In the genomic region with DNA sequence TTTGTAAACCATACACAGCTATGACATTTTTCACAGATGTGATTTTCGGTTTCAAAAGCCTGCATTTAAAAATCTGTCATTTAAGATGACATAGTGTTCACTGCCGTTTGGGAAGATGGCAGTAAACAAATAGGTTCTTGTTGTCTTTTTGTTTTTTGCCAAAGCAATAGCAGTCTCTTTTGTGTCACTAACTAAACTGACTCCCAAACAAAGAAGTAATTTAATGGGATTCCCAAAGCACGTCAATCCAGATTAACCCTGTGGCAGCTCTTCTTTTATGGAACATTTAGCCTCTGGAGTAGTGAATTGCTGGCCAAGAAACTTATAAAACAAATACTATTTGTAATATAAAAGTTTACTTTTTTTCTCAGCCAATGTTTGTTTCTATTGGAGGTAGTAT, we compare ENCODE assay signal across 19 cellular contexts.
DNase-seq lines count a peak whose midpoint lies in the region; ATAC-seq, FAIRE-seq and TF ChIP-seq lines count a peak whose summit lies in the region.
"Had no signal": no experiment of that assay in that cellular context is flagged by ENCODE, and none has a peak within 500 bp of the region (broad histone marks: within the 10 kb centered on the region; RNA-seq: fewer than 3 reads in every experiment).

No MANE protein-coding gene starts in this region.

- H3K27ac ChIP-seq in substantia nigra (ENCODE audit: low read depth, low read length, poor library complexity, severe bottlenecking): peak overlapping the region; percentile 37
- H3K27ac ChIP-seq: A549, BLaER1, Peyer's patch had no signal

- H3K9me3 Mint-ChIP-seq in activated naive CD8-positive, alpha-beta T cell treated with anti-CD3 and anti-CD28 coated beads, Interleukin-2, amount 50 U/mL, for 24 hours: no peaks in the 10 kb centered on the region

- no peak overlapping the region for H3K27ac Mint-ChIP-seq in activated naive CD8-positive, alpha-beta T cell treated with anti-CD3 and anti-CD28 coated beads, Interleukin-2, amount 50 U/mL, for 24 hours
- H3K27ac Mint-ChIP-seq: CD4-positive, alpha-beta memory T cell had no signal

- H3K4me1 Mint-ChIP-seq in activated naive CD8-positive, alpha-beta T cell treated with anti-CD3 and anti-CD28 coated beads, Interleukin-2, amount 50 U/mL, for 24 hours: no peaks in the 10 kb centered on the region
- H3K4me1 Mint-ChIP-seq: CD4-positive, alpha-beta memory T cell had no signal

- no peak for ATAC-seq in activated naive CD8-positive, alpha-beta T cell treated with anti-CD3 and anti-CD28 coated beads, Interleukin-2, amount 50 U/mL, for 24 hours
- ATAC-seq: A549, Right ventricle myocardium inferior had no signal

- TF ChIP-seq CTCF in D721Med (IDR thresholded peaks at IDR 0.05; ENCODE audit: insufficient read depth, missing control alignments): no peak

- no peaks in the 10 kb centered on the region for H3K27me3 Mint-ChIP-seq in activated naive CD8-positive, alpha-beta T cell treated with anti-CD3 and anti-CD28 coated beads, Interleukin-2, amount 50 U/mL, for 24 hours
- H3K27me3 Mint-ChIP-seq: CD4-positive, alpha-beta memory T cell had no signal

- no peak overlapping the region for H3K4me3 Mint-ChIP-seq in activated naive CD8-positive, alpha-beta T cell treated with anti-CD3 and anti-CD28 coated beads, Interleukin-2, amount 50 U/mL, for 24 hours
- H3K4me3 Mint-ChIP-seq: CD4-positive, alpha-beta memory T cell had no signal

- H3K36me3 Mint-ChIP-seq in activated naive CD8-positive, alpha-beta T cell treated with anti-CD3 and anti-CD28 coated beads, Interleukin-2, amount 50 U/mL, for 24 hours (ENCODE audit: low read depth): no peaks in the 10 kb centered on the region
- H3K36me3 Mint-ChIP-seq: CD4-positive, alpha-beta memory T cell had no signal

- DNase-seq in D721Med (ENCODE audit: insufficient read length, low spot score): no peak
- DNase-seq in RPMI8226: peak; percentile 10
- peak; percentile 86 for DNase-seq in globus pallidus (ENCODE audit: low spot score)
- no peak for DNase-seq in substantia nigra (lab: John Stamatoyannopoulos, UW)
- no peak for DNase-seq in activated naive CD8-positive, alpha-beta T cell treated with anti-CD3 and anti-CD28 coated beads, Interleukin-2, amount 50 U/mL, for 24 hours
- DNase-seq in stimulated activated CD4-positive, alpha-beta T cell treated with anti-CD3 and anti-CD28 coated beads, Interleukin-4, amount 100 ng/mL, for 4 hours: no peak
- DNase-seq in NK-92 (lab: John Stamatoyannopoulos, UW; ENCODE audit: unreplicated experiment): no peak
- DNase-seq: CD4-positive, alpha-beta memory T cell; KG1; NCI-H1417 treated with DMSO at 0.1 percent for 48 hours; NCI-H187 treated with DMSO at 0.1 percent for 48 hours; NCI-H226; NCI-H524; Peyer's patch had no signal

- FAIRE-seq in D721Med (lab: Jason Lieb, UNC): peak; percentile 6
- FAIRE-seq: A549, GM12891, H54 had no signal

Comparison
In these comparisons a context has a peak if more than half of its experiments do, and no peak if none do; other contexts are left out.
1. DNase-seq: peak in RPMI8226 (single experiment) and globus pallidus (single experiment); none in D721Med (single experiment), substantia nigra (0 of 49), activated naive CD8-positive, alpha-beta T cell treated with anti-CD3 and anti-CD28 coated beads, Interleukin-2, amount 50 U/mL, for 24 hours (single experiment), stimulated activated CD4-positive, alpha-beta T cell treated with anti-CD3 and anti-CD28 coated beads, Interleukin-4, amount 100 ng/mL, for 4 hours (0 of 2) and NK-92 (single experiment).